Comparison of ENCODE assay signal across 12 cellular contexts in genomic region chr2:222582931-222583330, GRCh38.
DNase-seq lines count a peak whose midpoint lies in the region; ATAC-seq and TF ChIP-seq lines count a peak whose summit lies in the region.
"Had no signal": no experiment of that assay in that cellular context is flagged by ENCODE, and none has a peak within 500 bp of the region (broad histone marks: within the 10 kb centered on the region; RNA-seq: fewer than 3 reads in every experiment).

No MANE protein-coding gene starts in this region.

- peak; percentile 6 for DNase-seq in NCI-H2081 (lab: John Stamatoyannopoulos, UW)
- no peak for DNase-seq in NCI-H2081 treated with DMSO at 0.1 percent for 48 hours (lab: John Stamatoyannopoulos, UW)
- DNase-seq in astrocyte of the cerebellum (ENCODE audit: low read depth): no peak
- peak; percentile 22 for DNase-seq in osteoblast (ENCODE audit: insufficient read length, low spot score, missing footprints)
- no peak for DNase-seq in activated CD4-positive, alpha-beta T cell treated with anti-CD3 and anti-CD28 coated beads, Interleukin-2, amount 50 U/mL, for 48 hours
- no peak for DNase-seq in NCI-H146 treated with DMSO at 0.1 percent for 48 hours (lab: John Stamatoyannopoulos, UW; ENCODE audit: unreplicated experiment)
- DNase-seq: activated T-cell treated with anti-CD3 and anti-CD28 coated beads, Interleukin-2, amount 50 U/mL, for 1 hour; stimulated activated CD4-positive, alpha-beta T cell treated with anti-CD3 and anti-CD28 coated beads, Interleukin-15, amount 100 ng/mL, for 24 hours; stimulated activated naive CD4-positive, alpha-beta T cell; T1000 had no signal

- H3K36me3 ChIP-seq in osteoblast (ENCODE audit: insufficient read depth, low read length): no peaks in the 10 kb centered on the region

- H3K27me3 ChIP-seq in osteoblast (ENCODE audit: insufficient read depth, low read length): no peaks in the 10 kb centered on the region

- no peak overlapping the region for H3K27ac ChIP-seq in osteoblast (ENCODE audit: low read depth, low read length)

- no peak overlapping the region for H2AFZ ChIP-seq in osteoblast (ENCODE audit: low read length)

- peaks cover 9% of the 10 kb centered on the region for H3K79me2 ChIP-seq in osteoblast (ENCODE audit: insufficient read depth, low read length)

- no peak overlapping the region for H3K4me2 ChIP-seq in osteoblast (ENCODE audit: insufficient read depth, low read length)

- peak; percentile 50 for ATAC-seq in HG03432 (IDR thresholded peaks at IDR 0.05; ENCODE audit: unreplicated experiment)
- ATAC-seq in HG02798 (IDR thresholded peaks at IDR 0.05; ENCODE audit: poor library complexity, unreplicated experiment): no peak

- no peaks in the 10 kb centered on the region for H3K9me3 ChIP-seq in osteoblast (ENCODE audit: low read depth, low read length)

- no peaks in the 10 kb centered on the region for H3K4me1 ChIP-seq in osteoblast (ENCODE audit: insufficient read depth, low read length)

- H3K4me3 ChIP-seq in astrocyte of the cerebellum (ENCODE audit: low read depth, low read length): no peak overlapping the region
- no peak overlapping the region for H3K4me3 ChIP-seq in osteoblast (ENCODE audit: insufficient read depth, low read length)

- H4K20me1 ChIP-seq in osteoblast (ENCODE audit: insufficient read depth, low read length): no peaks in the 10 kb centered on the region

- in situ Hi-C loops in astrocyte of the cerebellum (cut with HindIII; ENCODE audit: low sequenced_read_pairs): no loop called here

- TF ChIP-seq CTCF in astrocyte of the cerebellum (IDR thresholded peaks at IDR 0.05; ENCODE audit: low read depth, low read length, missing control alignments) (peak; percentile 36), osteoblast (IDR thresholded peaks at IDR 0.05; ENCODE audit: extremely low read depth, low read depth, low read length) (peak; percentile 32)

Comparison
In these comparisons a context has a peak if more than half of its experiments do, and no peak if none do; other contexts are left out.
1. DNase-seq: peak in NCI-H2081 (2 of 2) and osteoblast (single experiment); none in NCI-H2081 treated with DMSO at 0.1 percent for 48 hours (single experiment), astrocyte of the cerebellum (single experiment), activated CD4-positive, alpha-beta T cell treated with anti-CD3 and anti-CD28 coated beads, Interleukin-2, amount 50 U/mL, for 48 hours (0 of 2) and NCI-H146 treated with DMSO at 0.1 percent for 48 hours (single experiment).